Comparison of ENCODE assay signal across 19 cellular contexts in genomic region chrX:10513974-10514373, GRCh38.
A peak's percentile ranks its signal among the peaks of the same experiment; 100 is the strongest.
DNase-seq lines count a peak whose midpoint lies in the region; ATAC-seq, FAIRE-seq and TF ChIP-seq lines count a peak whose summit lies in the region.
"Had no signal": no experiment of that assay in that cellular context is flagged by ENCODE, and none has a peak within 500 bp of the region (broad histone marks: within the 10 kb centered on the region; RNA-seq: fewer than 3 reads in every experiment).

No MANE protein-coding gene starts in this region.

- peak in 1 of 2 experiments; percentile 40 for DNase-seq in A549 (ENCODE audit: low read depth in 1 of 2, low spot score in 1 of 2)
- no peak for DNase-seq in IMR-90
- DNase-seq in adipocyte (ENCODE audit: low read depth), result peak; percentile 13
- no peak for DNase-seq in left lobe of liver (ENCODE audit: low spot score)
- no peak for DNase-seq in activated naive CD8-positive, alpha-beta T cell treated with anti-CD3 and anti-CD28 coated beads for 36 hours
- DNase-seq: CD8-positive, alpha-beta memory T cell; H9; KBM-7; NCI-H1417; NCI-H187; NCI-H2107; NCI-H2227 treated with DMSO at 0.1 percent for 48 hours had no signal

- H3K4me1 ChIP-seq in A549, result peaks cover 37% of the 10 kb centered on the region
- H3K4me1 ChIP-seq in IMR-90 (ENCODE audit: control insufficient read depth, insufficient read depth, low read length), result peaks cover 3% of the 10 kb centered on the region
- H3K4me1 ChIP-seq in adipocyte (ENCODE audit: control insufficient read depth, insufficient read depth, low read length), result peaks cover 9% of the 10 kb centered on the region

- no peak overlapping the region for H4K8ac ChIP-seq in IMR-90 (ENCODE audit: low read depth in 2 of 2, low read length in 2 of 2)

- no peak overlapping the region for H2BK5ac ChIP-seq in IMR-90 (ENCODE audit: low read depth, low read length, poor library complexity, severe bottlenecking)

- H3K4me1 Mint-ChIP-seq in activated naive CD8-positive, alpha-beta T cell treated with anti-CD3 and anti-CD28 coated beads for 36 hours, result no peaks in the 10 kb centered on the region
- H3K4me1 Mint-ChIP-seq: CD8-positive, alpha-beta memory T cell had no signal

- TF ChIP-seq CTCF in A549 (IDR thresholded peaks at IDR 0.05), result no peak
- TF ChIP-seq CTCF in IMR-90 (conservative IDR thresholded peaks at IDR 0.05; ENCODE audit: low read depth, low read length), result no peak

- no peak overlapping the region for H2BK20ac ChIP-seq in IMR-90 (ENCODE audit: low read depth, low read length)

- H3K4me3 ChIP-seq in A549 (no peak overlapping the region), IMR-90 (ENCODE audit: insufficient read depth, low read depth, low read length) (no peak overlapping the region), adipocyte (ENCODE audit: low read length) (no peak overlapping the region)
- H3K4me3 ChIP-seq: BLaER1 treated with 17β-estradiol and CSF1 and Interleukin-3, amounts not matched to agents 10 nM and 100 nM had no signal

- H3K4me2 ChIP-seq in A549 (no peak overlapping the region), IMR-90 (ENCODE audit: low read depth, low read length) (no peak overlapping the region)
- H3K4me2 ChIP-seq: BLaER1 treated with 17β-estradiol and CSF1 and Interleukin-3, amounts not matched to agents 10 nM and 100 nM had no signal

- no peak overlapping the region for H2AK9ac ChIP-seq in IMR-90 (replicated peaks; ENCODE audit: low read depth, low read length, poor library complexity)

- H4K5ac ChIP-seq in IMR-90 (ENCODE audit: low read depth, low read length), result no peak overlapping the region

- no peak overlapping the region for H3K23ac ChIP-seq in IMR-90 (ENCODE audit: low read depth, low read length)

- no peak for TF ChIP-seq RAD21 in A549 (conservative IDR thresholded peaks at IDR 0.05 in 1 of 2, IDR thresholded peaks at IDR 0.05 in 1 of 2)
- no peak for TF ChIP-seq RAD21 in IMR-90 (IDR thresholded peaks at IDR 0.05; ENCODE audit: low read length)

- no peaks in the 10 kb centered on the region for H4K20me1 ChIP-seq in IMR-90 (ENCODE audit: insufficient read depth, low read length)
- H4K20me1 ChIP-seq: BLaER1 treated with 17β-estradiol and CSF1 and Interleukin-3, amounts not matched to agents 10 nM and 100 nM had no signal

- BruUV-seq in IMR-90 (replicated peaks; lab: Mats Ljungman, UMichigan), result no TSS peak

- H2AK5ac ChIP-seq in IMR-90 (ENCODE audit: low read depth, low read length), result no peak overlapping the region

- no peak for TF ChIP-seq EP300 in A549 (IDR thresholded peaks at IDR 0.05)

- no peak overlapping the region for H2BK120ac ChIP-seq in IMR-90 (ENCODE audit: low read depth, low read length)

- H3K18ac ChIP-seq in IMR-90 (ENCODE audit: low read depth, low read length), result no peak overlapping the region

- H3K27ac Mint-ChIP-seq in activated naive CD8-positive, alpha-beta T cell treated with anti-CD3 and anti-CD28 coated beads for 36 hours, result no peak overlapping the region
- H3K27ac Mint-ChIP-seq: CD8-positive, alpha-beta memory T cell had no signal

- POLR2A ChIA-PET in A549 (lab: Yijun Ruan, JAX), result no interaction called here
- POLR2A ChIA-PET in IMR-90 (lab: Charles Lee; ENCODE audit: unreplicated experiment), result no interaction called here

- no peak overlapping the region for H3K4me3 Mint-ChIP-seq in activated naive CD8-positive, alpha-beta T cell treated with anti-CD3 and anti-CD28 coated beads for 36 hours
- H3K4me3 Mint-ChIP-seq: CD8-positive, alpha-beta memory T cell; H9 had no signal

- H3K4ac ChIP-seq in IMR-90 (ENCODE audit: low read depth, low read length), result no peak overlapping the region

- H4K91ac ChIP-seq in IMR-90 (ENCODE audit: insufficient read depth, low read depth, low read length), result no peak overlapping the region

- H3K9me3 ChIP-seq in A549 (no peaks in the 10 kb centered on the region), IMR-90 (ENCODE audit: control insufficient read depth, insufficient read depth, low read length) (no peaks in the 10 kb centered on the region), adipocyte (ENCODE audit: control insufficient read depth, low read length) (no peaks in the 10 kb centered on the region)
- H3K9me3 ChIP-seq: BLaER1 treated with 17β-estradiol and CSF1 and Interleukin-3, amounts not matched to agents 10 nM and 100 nM had no signal

- ATAC-seq in A549, result peak in 1 of 2 experiments; percentile 49; a peak in 1 of 6 replicates
- ATAC-seq in IMR-90 (ENCODE audit: low read depth), result no peak
- peak; percentile 41 for ATAC-seq in left lobe of liver
- no peak for ATAC-seq in HG03108 (IDR thresholded peaks at IDR 0.05; ENCODE audit: unreplicated experiment)
- no peak for ATAC-seq in HG03460 (IDR thresholded peaks at IDR 0.05; ENCODE audit: unreplicated experiment)
- ATAC-seq in HG02885 (IDR thresholded peaks at IDR 0.05; ENCODE audit: poor library complexity, unreplicated experiment), result no peak

- H3K56ac ChIP-seq in IMR-90 (ENCODE audit: extremely low read depth, insufficient read depth, low read length), result no peak overlapping the region

- in situ Hi-C loops in IMR-90 (cut with MboI; ENCODE audit: low sequenced_read_pairs), result no loop called here

- 66% methylated on average over 2 of the region's 2 CpGs for WGBS in A549 (ENCODE audit: missing lambda C conversion rate)
- WGBS in IMR-90 (ENCODE audit: extremely low coverage in 2 of 2, insufficient read length in 1 of 2), 2 experiments, result no CpG with 5 or more reads among the region's 2 CpGs

- H3K14ac ChIP-seq in IMR-90 (replicated peaks; ENCODE audit: low read depth, low read length), result no peak overlapping the region

- H3K27ac ChIP-seq in A549 (0 out of 6 replicates have a peak overlapping the region, but pooled peaks of 1 of the 2 experiments have one; percentile 5), IMR-90 (ENCODE audit: insufficient read depth, low read length) (no peak overlapping the region)
- H3K27ac ChIP-seq: BLaER1 treated with 17β-estradiol and CSF1 and Interleukin-3, amounts not matched to agents 10 nM and 100 nM had no signal

- peak; percentile 73 for FAIRE-seq in A549 (lab: Jason Lieb, UNC)
- FAIRE-seq: A204.1, D721Med, G401.6 had no signal

- dilution Hi-C loops in IMR-90 (cut with HindIII; ENCODE audit: low sequenced_read_pairs, unreplicated experiment), result no loop called here

- intact Hi-C loops in IMR-90 (cut with micrococcal nuclease), result no loop called here

- no peak overlapping the region for H2AFZ ChIP-seq in IMR-90 (replicated peaks; ENCODE audit: low read length, poor library complexity)

- TF ChIP-seq POLR2A in A549 (IDR thresholded peaks at IDR 0.05; ENCODE audit: low read length), result no peak
- no peak for TF ChIP-seq POLR2A in IMR-90 (IDR thresholded peaks at IDR 0.05; ENCODE audit: low read depth, low read length)

- H3K79me1 ChIP-seq in IMR-90 (ENCODE audit: low read depth in 1 of 2, low read length in 2 of 2), result peaks cover 4 to 6% of the 10 kb centered on the region in 2 experiments; a peak in 3 of 4 replicates

- no peak overlapping the region for H3K9ac ChIP-seq in IMR-90 (ENCODE audit: low read depth, low read length)
- no peak overlapping the region for H3K9ac ChIP-seq in adipocyte (ENCODE audit: low read length)
- H3K9ac ChIP-seq: BLaER1 treated with 17β-estradiol and CSF1 and Interleukin-3, amounts not matched to agents 10 nM and 100 nM had no signal

- CTCF ChIA-PET in A549 (lab: Yijun Ruan, JAX), result no interaction called here
- CTCF ChIA-PET in IMR-90 (lab: Yijun Ruan, JAX), result no interaction called here

- no peaks in the 10 kb centered on the region for H3K36me3 Mint-ChIP-seq in activated naive CD8-positive, alpha-beta T cell treated with anti-CD3 and anti-CD28 coated beads for 36 hours
- H3K36me3 Mint-ChIP-seq: CD8-positive, alpha-beta memory T cell had no signal

- H3K9me1 ChIP-seq in IMR-90 (ENCODE audit: insufficient read depth, low read length), result 0 out of 2 replicates have a peak, but pooled peaks cover 2% of the 10 kb centered on the region

- no peaks in the 10 kb centered on the region for H3K27me3 Mint-ChIP-seq in activated naive CD8-positive, alpha-beta T cell treated with anti-CD3 and anti-CD28 coated beads for 36 hours

- no peak overlapping the region for H2BK15ac ChIP-seq in IMR-90 (ENCODE audit: low read depth, low read length)

- no peaks in the 10 kb centered on the region for H3K9me3 Mint-ChIP-seq in activated naive CD8-positive, alpha-beta T cell treated with anti-CD3 and anti-CD28 coated beads for 36 hours

- no peaks in the 10 kb centered on the region for H3K27me3 ChIP-seq in IMR-90 (ENCODE audit: control insufficient read depth, insufficient read depth, low read length)
- H3K27me3 ChIP-seq in adipocyte (replicated peaks; ENCODE audit: control insufficient read depth, insufficient read depth, low read length), result no peaks in the 10 kb centered on the region

- H3K36me3 ChIP-seq in IMR-90 (ENCODE audit: control insufficient read depth, insufficient read depth, low read length) (no peaks in the 10 kb centered on the region), adipocyte (ENCODE audit: control insufficient read depth, insufficient read depth, low read length, severe bottlenecking) (no peaks in the 10 kb centered on the region)
- H3K36me3 ChIP-seq: BLaER1 treated with 17β-estradiol and CSF1 and Interleukin-3, amounts not matched to agents 10 nM and 100 nM had no signal

TF ChIP-seq in A549, 52 proteins besides CTCF, POLR2A, EP300 and RAD21:
- TF ChIP-seq CEBPB (IDR thresholded peaks at IDR 0.05), result peak in 1 of 2 experiments; percentile 57; a peak in 1 of 4 replicates
- TF ChIP-seq HOXA7 (CRISPR knock-in tag; IDR thresholded peaks at IDR 0.05), result no peak

TF ChIP-seq in IMR-90, 13 proteins besides CTCF, POLR2A, EP300 and RAD21:
- TF ChIP-seq MAZ (IDR thresholded peaks at IDR 0.05; ENCODE audit: borderline replicate concordance, low read depth, low read length) (no peak), CEBPB (IDR thresholded peaks at IDR 0.05; ENCODE audit: low read depth, low read length) (peak; percentile 67)
